Comparison of ENCODE assay signal across 1 cellular context in genomic region chr5:173670791-173671120, GRCh38.
TF ChIP-seq lines count a peak whose summit lies in the region.

No MANE protein-coding gene starts in this region.

TF ChIP-seq in liver, 16 proteins besides CTCF, POLR2A, EP300 and RAD21 (continued from another document):
- TF ChIP-seq HNF4G (IDR thresholded peaks at IDR 0.05) (no peak), RXRA (IDR thresholded peaks at IDR 0.05) (no peak), FOXA2 (IDR thresholded peaks at IDR 0.05) (no peak), MAX (IDR thresholded peaks at IDR 0.05) (no peak), EGR1 (IDR thresholded peaks at IDR 0.05; ENCODE audit: low read depth in 2 of 2) (no peak), JUND (IDR thresholded peaks at IDR 0.05) (no peak), GABPA (IDR thresholded peaks at IDR 0.05 in 1 of 2, conservative IDR thresholded peaks at IDR 0.05 in 1 of 2) (no peak), HNF4A (conservative IDR thresholded peaks at IDR 0.05) (no peak), TAF1 (conservative IDR thresholded peaks at IDR 0.05) (no peak), FOXA1 (IDR thresholded peaks at IDR 0.05) (no peak)
TF ChIP-seq in liver: peak in this region for 0.
